28 cellular contexts compared by ENCODE assay signal in the genomic region with DNA sequence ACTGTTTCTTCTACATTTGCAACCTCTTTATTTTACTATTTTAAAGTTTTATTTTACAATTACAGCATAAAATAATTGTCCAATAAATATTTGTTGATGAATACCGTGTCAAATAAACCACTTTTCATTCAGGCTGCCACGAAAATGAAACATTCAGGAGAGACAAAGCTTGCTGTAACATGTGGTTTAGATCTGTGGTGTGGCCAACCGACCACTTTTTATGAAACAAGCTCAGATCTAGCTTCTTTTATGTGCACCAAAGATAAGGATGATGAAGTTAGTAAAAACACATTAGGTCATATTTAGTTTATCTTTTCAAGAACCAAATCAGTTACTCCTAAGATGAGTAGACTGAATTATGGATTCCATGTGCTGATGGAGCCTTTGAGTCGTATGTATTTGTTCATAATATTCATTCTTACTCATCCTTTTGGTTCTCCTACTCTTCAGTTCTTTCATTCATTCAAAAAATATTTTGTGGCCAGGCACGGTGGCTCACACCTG. TPM values are rescaled to one million over a fixed set of nuclear protein-coding genes. Genes with fewer than 3 reads are reported as not detected.
"Had no signal": no experiment of that assay in that cellular context is flagged by ENCODE, and none has a peak within 500 bp of the region (broad histone marks: within the 10 kb centered on the region; RNA-seq: fewer than 3 reads in every experiment).

No MANE protein-coding gene starts in this region.

- H2AFZ ChIP-seq: PC-9 had no signal

- H3K27ac Mint-ChIP-seq: activated CD8-positive, alpha-beta memory T cell treated with anti-CD3 and anti-CD28 coated beads, Interleukin-2, amount 10 ng/mL, durations not matched to agents 7 days and 5 days; activated naive CD4-positive, alpha-beta T cell treated with anti-CD3 and anti-CD28 coated beads, Interleukin-2, amount 50 U/mL, for 24 hours; activated T-cell treated with anti-CD3 and anti-CD28 coated beads, Interleukin-2, amount 50 U/mL, for 24 hours; activated T-helper 1 cell treated with anti-CD3 and anti-CD28 coated beads, Interleukin-12 subunit alpha, Interleukin-12 subunit beta, Interleukin-2, Interleukin-4 antibody, amounts not matched to agents 30 ng/mL and 10 ng/mL and 1 ng/mL, durations not matched to agents 14 hours and 24 hours and 36 hours; brain; T-cell had no signal

- H3K4me3 ChIP-seq: ascending aorta, PC-9 had no signal

- H3K27me3 ChIP-seq: ascending aorta had no signal

- H3K4me1 ChIP-seq: ascending aorta had no signal

- H3K36me3 ChIP-seq: ascending aorta, WERI-Rb-1 had no signal

- H3K4me1 Mint-ChIP-seq: activated CD8-positive, alpha-beta memory T cell treated with anti-CD3 and anti-CD28 coated beads, Interleukin-2, amount 10 ng/mL, durations not matched to agents 7 days and 5 days; activated naive CD4-positive, alpha-beta T cell treated with anti-CD3 and anti-CD28 coated beads, Interleukin-2, amount 50 U/mL, for 24 hours; T-cell had no signal

- H3K27ac ChIP-seq: ascending aorta, PC-9, WERI-Rb-1 had no signal

- ATAC-seq: activated CD4-positive, CD25-positive, alpha-beta regulatory T cell treated with anti-CD3 and anti-CD28 coated beads, Interleukin-2, amount 50 U/mL, for 24 hours; activated CD8-positive, alpha-beta memory T cell treated with anti-CD3 and anti-CD28 coated beads, Interleukin-2, amount 10 ng/mL, durations not matched to agents 7 days and 5 days; T-cell had no signal

- DNase-seq: activated CD4-positive, alpha-beta T cell treated with anti-CD3 and anti-CD28 coated beads for 48 hours; activated CD4-positive, alpha-beta T cell treated with anti-CD3 and anti-CD28 coated beads, Interleukin-2, amount 50 U/mL, for 48 hours; activated CD8-positive, alpha-beta memory T cell treated with anti-CD3 and anti-CD28 coated beads, Interleukin-2, amount 10 ng/mL, durations not matched to agents 7 days and 5 days; activated effector memory CD4-positive, alpha-beta T cell treated with Interleukin-2 at 50 U/mL for 16 hours; activated naive CD4-positive, alpha-beta T cell; activated T-cell treated with anti-CD3 and anti-CD28 coated beads, Interleukin-2, amount 50 U/mL, for 24 hours; amniotic stem cell; KG1; NCI-H1092 treated with DMSO at 0.1 percent for 48 hours; NCI-H1436; NCI-H1694 treated with DMSO at 0.1 percent for 48 hours; NCI-H2029 treated with DMSO at 0.1 percent for 48 hours; NCI-H345; NCI-H510A; NCI-H526 treated with DMSO at 0.1 percent for 48 hours; NCI-H82; NK-92 treated with Interleukin-12 subunit alpha and Interleukin-12 subunit beta, amount 100 ng/mL, for 24 hours; PC-9; SHP77 treated with DMSO at 0.1 percent for 48 hours; T-cell; T1000; WERI-Rb-1 had no signal

- H3K4me3 Mint-ChIP-seq: activated CD8-positive, alpha-beta memory T cell treated with anti-CD3 and anti-CD28 coated beads, Interleukin-2, amount 10 ng/mL, durations not matched to agents 7 days and 5 days; activated naive CD4-positive, alpha-beta T cell treated with anti-CD3 and anti-CD28 coated beads, Interleukin-2, amount 50 U/mL, for 24 hours; activated T-cell treated with anti-CD3 and anti-CD28 coated beads, Interleukin-2, amount 50 U/mL, for 24 hours; activated T-helper 1 cell treated with anti-CD3 and anti-CD28 coated beads, Interleukin-12 subunit alpha, Interleukin-12 subunit beta, Interleukin-2, Interleukin-4 antibody, amounts not matched to agents 30 ng/mL and 10 ng/mL and 1 ng/mL, durations not matched to agents 14 hours and 24 hours and 36 hours; brain; T-cell had no signal

- H3K9me3 Mint-ChIP-seq: activated naive CD4-positive, alpha-beta T cell treated with anti-CD3 and anti-CD28 coated beads, Interleukin-2, amount 50 U/mL, for 24 hours; activated T-cell treated with anti-CD3 and anti-CD28 coated beads, Interleukin-2, amount 50 U/mL, for 24 hours; activated T-helper 1 cell treated with anti-CD3 and anti-CD28 coated beads, Interleukin-12 subunit alpha, Interleukin-12 subunit beta, Interleukin-2, Interleukin-4 antibody, amounts not matched to agents 30 ng/mL and 10 ng/mL and 1 ng/mL, durations not matched to agents 14 hours and 24 hours and 36 hours; T-cell had no signal

- H3K36me3 Mint-ChIP-seq: activated CD8-positive, alpha-beta memory T cell treated with anti-CD3 and anti-CD28 coated beads, Interleukin-2, amount 10 ng/mL, durations not matched to agents 7 days and 5 days; activated naive CD4-positive, alpha-beta T cell treated with anti-CD3 and anti-CD28 coated beads, Interleukin-2, amount 50 U/mL, for 24 hours; T-cell had no signal

- H3K27me3 Mint-ChIP-seq: brain had no signal

- H3K4me2 ChIP-seq: PC-9 had no signal

- H3K9me3 ChIP-seq: ascending aorta had no signal

RNA-seq across cellular contexts. Expression of gene STOX2, which starts 35.8 kb away (rescaled TPM):
- total RNA-seq: activated CD8-positive, alpha-beta memory T cell treated with anti-CD3 and anti-CD28 coated beads, Interleukin-2, amount 10 ng/mL, durations not matched to agents 7 days and 5 days; activated T-helper 1 cell treated with anti-CD3 and anti-CD28 coated beads, Interleukin-12 subunit alpha, Interleukin-12 subunit beta, Interleukin-2, Interleukin-4 antibody, amounts not matched to agents 30 ng/mL and 10 ng/mL and 1 ng/mL, durations not matched to agents 14 hours and 24 hours and 36 hours; LHCN-M2 had no signal
